ENCODE assay signal across 17 cellular contexts in the genomic region with DNA sequence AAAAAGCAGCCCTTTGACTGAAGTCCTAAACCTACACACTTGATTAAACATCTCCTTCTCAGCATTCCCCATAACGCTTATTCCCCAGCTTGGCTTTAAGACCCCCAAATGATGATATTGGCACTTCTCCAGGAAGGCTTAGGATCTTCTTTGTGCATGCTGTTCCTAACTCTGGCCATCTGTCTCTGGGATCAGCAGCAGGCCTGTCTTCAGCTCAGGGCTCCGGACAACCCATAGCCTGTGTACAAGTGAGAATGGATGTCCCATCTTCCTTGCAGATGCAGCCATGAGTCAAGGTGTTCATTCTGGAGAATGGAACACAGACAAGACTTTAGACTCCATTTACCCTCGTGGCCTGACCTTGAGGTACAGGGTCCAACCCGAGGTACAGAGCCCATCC.
"Had no signal": no experiment of that assay in that cellular context is flagged by ENCODE, and none has a peak within 500 bp of the region (broad histone marks: within the 10 kb centered on the region; RNA-seq: fewer than 3 reads in every experiment).

No MANE protein-coding gene starts in this region.

- H2AFZ ChIP-seq: hepatocyte had no signal

- ATAC-seq: activated T-helper 17 cell treated with anti-CD3 and anti-CD28 coated beads, Interleukin-2, amount 50 U/mL, for 72 hours; right lobe of liver; stimulated activated effector memory CD8-positive, alpha-beta T cell treated with anti-CD3 and anti-CD28 coated beads, Interleukin-12 subunit alpha, Interleukin-12 subunit beta, amount 100 ng/mL, for 72 hours; stimulated activated naive CD8-positive, alpha-beta T cell treated with anti-CD3 and anti-CD28 coated beads, Interleukin-15, amount 100 ng/mL, for 72 hours had no signal

- H3K27me3 ChIP-seq: breast epithelium, hepatocyte, right lobe of liver, tibial artery had no signal

- DNase-seq: activated CD4-positive, alpha-beta T cell treated with anti-CD3 and anti-CD28 coated beads for 1 hour; activated CD4-positive, alpha-beta T cell treated with anti-CD3 and anti-CD28 coated beads, Interleukin-2, amount 50 U/mL, for 1 hour; activated naive CD4-positive, alpha-beta T cell treated with Interleukin-2 at 50 U/mL for 16 hours; activated naive CD8-positive, alpha-beta T cell treated with anti-CD3 and anti-CD28 coated beads for 36 hours; activated T-cell treated with anti-CD3 and anti-CD28 coated beads, Interleukin-2, amount 50 U/mL, for 1 hour; effector memory CD4-positive, alpha-beta T cell; glutamatergic neuron; left ventricle myocardium inferior; right lobe of liver; stimulated activated CD4-positive, alpha-beta T cell treated with anti-CD3 and anti-CD28 coated beads, Interleukin-2, amount 100 ng/mL, for 24 hours; stimulated activated naive CD8-positive, alpha-beta T cell treated with anti-CD3 and anti-CD28 coated beads, Interleukin-15, amount 100 ng/mL, for 72 hours; tibial artery had no signal

- H3K79me2 ChIP-seq: hepatocyte had no signal

- H3K4me3 ChIP-seq: breast epithelium, hepatocyte, left ventricle myocardium inferior, right lobe of liver, skin epidermis, tibial artery had no signal

- H3K27ac ChIP-seq: hepatocyte, left ventricle myocardium inferior, right lobe of liver, tibial artery had no signal

- H3K36me3 ChIP-seq: breast epithelium, left ventricle myocardium inferior, right lobe of liver, tibial artery had no signal

- H3K9me3 ChIP-seq: breast epithelium, left ventricle myocardium inferior, right lobe of liver, tibial artery had no signal

- H3K4me1 ChIP-seq: breast epithelium, left ventricle myocardium inferior, right lobe of liver, tibial artery had no signal

- H3K4me2 ChIP-seq: hepatocyte had no signal
